Comparison of ENCODE assay signal across 1 cellular context in the genomic region with DNA sequence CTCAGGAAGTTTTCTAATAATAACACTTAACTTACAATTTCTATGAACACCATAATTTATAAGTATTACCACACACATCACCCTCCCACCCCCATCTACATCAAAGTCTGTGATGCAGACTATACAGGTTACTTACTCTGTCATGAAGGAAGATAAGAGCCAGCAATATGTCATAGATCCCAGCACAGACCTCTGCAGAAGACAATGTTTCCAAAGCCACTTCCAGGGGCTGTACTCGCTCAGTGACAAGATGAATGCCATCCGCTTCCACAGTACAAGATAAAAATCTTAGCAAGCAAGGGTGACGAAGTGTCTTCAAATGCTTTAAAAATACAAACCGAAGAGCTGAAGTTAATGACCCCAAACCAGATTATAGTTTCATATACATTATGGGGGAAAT.
TF ChIP-seq lines count a peak whose summit lies in the region.

No MANE protein-coding gene starts in this region.

TF ChIP-seq in K562, 482 proteins besides CTCF, POLR2A, EP300 and RAD21:
- TF ChIP-seq KLF6 (CRISPR knock-in tag; IDR thresholded peaks at IDR 0.05; ENCODE audit: borderline replicate concordance): no peak
- TF ChIP-seq, protein P1, sequence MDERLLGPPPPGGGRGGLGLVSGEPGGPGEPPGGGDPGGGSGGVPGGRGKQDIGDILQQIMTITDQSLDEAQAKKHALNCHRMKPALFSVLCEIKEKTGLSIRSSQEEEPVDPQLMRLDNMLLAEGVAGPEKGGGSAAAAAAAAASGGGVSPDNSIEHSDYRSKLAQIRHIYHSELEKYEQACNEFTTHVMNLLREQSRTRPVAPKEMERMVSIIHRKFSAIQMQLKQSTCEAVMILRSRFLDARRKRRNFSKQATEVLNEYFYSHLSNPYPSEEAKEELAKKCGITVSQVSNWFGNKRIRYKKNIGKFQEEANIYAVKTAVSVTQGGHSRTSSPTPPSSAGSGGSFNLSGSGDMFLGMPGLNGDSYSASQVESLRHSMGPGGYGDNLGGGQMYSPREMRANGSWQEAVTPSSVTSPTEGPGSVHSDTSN (CRISPR knock-in tag; IDR thresholded peaks at IDR 0.05; ENCODE audit: low read depth): no peak
- TF ChIP-seq, protein P1 (tag; conservative IDR thresholded peaks at IDR 0.05; ENCODE audit: low read depth): peak; percentile 43; the same call in 1 of the 2 replicates
